17 cellular contexts compared by ENCODE assay signal in genomic region chrX:87397103-87397886, GRCh38.
A peak's percentile ranks its signal among the peaks of the same experiment; 100 is the strongest.
DNase-seq lines count a peak whose midpoint lies in the region; ATAC-seq and TF ChIP-seq lines count a peak whose summit lies in the region.
"Had no signal": no experiment of that assay in that cellular context is flagged by ENCODE, and none has a peak within 500 bp of the region (broad histone marks: within the 10 kb centered on the region; RNA-seq: fewer than 3 reads in every experiment).

No MANE protein-coding gene starts in this region.

- peak overlapping the region in 2 of 3 experiments; percentile 20 to 61 for H3K27ac Mint-ChIP-seq in nephron
- H3K27ac Mint-ChIP-seq in activated naive CD4-positive, alpha-beta T cell treated with anti-CD3 and anti-CD28 coated beads, Interleukin-2, amount 50 U/mL, for 72 hours: no peak overlapping the region
- H3K27ac Mint-ChIP-seq in T-cell: no peak overlapping the region
- H3K27ac Mint-ChIP-seq: GM23338 had no signal

- H3K27ac ChIP-seq in SK-N-MC (0 out of 2 replicates have a peak overlapping the region, but pooled peaks have one; percentile 45), fibroblast of lung (ENCODE audit: insufficient read depth, low read length) (no peak overlapping the region)

- TF ChIP-seq CTCF in fibroblast of lung (conservative IDR thresholded peaks at IDR 0.05 in 1 of 2, IDR thresholded peaks at IDR 0.05 in 1 of 2; ENCODE audit: low read depth in 1 of 2, low read length in 2 of 2) (no peak), nephron (IDR thresholded peaks at IDR 0.05; ENCODE audit: unreplicated experiment in 3 of 3) (no peak)

- no peak overlapping the region for H2AFZ ChIP-seq in fibroblast of lung (ENCODE audit: low read length)
- H2AFZ ChIP-seq: GM23338 had no signal

- H3K9me3 ChIP-seq in SK-N-MC (ENCODE audit: low read depth, low read length) (no peaks in the 10 kb centered on the region), fibroblast of lung (ENCODE audit: control insufficient read depth, insufficient read depth, low read depth, low read length) (no peaks in the 10 kb centered on the region)

- H3K27me3 Mint-ChIP-seq in nephron (ENCODE audit: low read depth) (no peaks in the 10 kb centered on the region), T-cell (peaks cover 0 to 3% of the 10 kb centered on the region in 2 donors)

- POLR2A ChIA-PET in T-cell (lab: Charles Lee): no interaction called here

- CTCF ChIA-PET in T-cell (lab: Charles Lee): no interaction called here

- H3K36me3 ChIP-seq in SK-N-MC (ENCODE audit: insufficient read depth, low read length) (no peaks in the 10 kb centered on the region), fibroblast of lung (ENCODE audit: control insufficient read depth, insufficient read depth, low read length) (no peaks in the 10 kb centered on the region)

- H3K9me3 Mint-ChIP-seq in nephron: peaks cover 10% of the 10 kb centered on the region
- peaks cover 4 to 16% of the 10 kb centered on the region in 2 donors for H3K9me3 Mint-ChIP-seq in activated naive CD4-positive, alpha-beta T cell treated with anti-CD3 and anti-CD28 coated beads, Interleukin-2, amount 50 U/mL, for 72 hours
- H3K9me3 Mint-ChIP-seq in T-cell: peaks cover 0 to 4% (median 4%) of the 10 kb centered on the region in 3 donors

- H3K27me3 ChIP-seq in fibroblast of lung (ENCODE audit: control insufficient read depth, insufficient read depth, low read length): no peaks in the 10 kb centered on the region

- no peaks in the 10 kb centered on the region for H3K79me2 ChIP-seq in fibroblast of lung (ENCODE audit: control insufficient read depth, insufficient read depth, low read length)

- H3K4me2 ChIP-seq in fibroblast of lung (ENCODE audit: extremely low read depth, insufficient read depth, low read length): no peak overlapping the region
- H3K4me2 ChIP-seq: GM23338 had no signal

- H3K36me3 Mint-ChIP-seq in nephron (ENCODE audit: low read depth) (no peaks in the 10 kb centered on the region), T-cell (no peaks in the 10 kb centered on the region)
- H3K36me3 Mint-ChIP-seq in activated naive CD4-positive, alpha-beta T cell treated with anti-CD3 and anti-CD28 coated beads, Interleukin-2, amount 50 U/mL, for 72 hours: no peaks in the 10 kb centered on the region

- DNase-seq in SK-N-MC (ENCODE audit: low read depth, low spot score) (no peak), fibroblast of lung (ENCODE audit: low read depth in 2 of 2) (peak; percentile 1 to 10), NCI-H1092 treated with DMSO at 0.1 percent for 48 hours (lab: John Stamatoyannopoulos, UW) (no peak), T-cell (no peak), SIG-M5 treated with dmso at 0.1 percent for 504 hours (lab: John Stamatoyannopoulos, UW; ENCODE audit: unreplicated experiment) (no peak)
- no peak for DNase-seq in activated naive CD4-positive, alpha-beta T cell treated with anti-CD3 and anti-CD28 coated beads, Interleukin-2, amount 50 U/mL, for 72 hours (ENCODE audit: low spot score in 2 of 2)
- DNase-seq: ACHN, C1 segment of cervical spinal cord, DMS79, IMR-90, Karpas-422, NCI-H187, NCI-H2227 treated with DMSO at 0.1 percent for 48 hours had no signal

- no peaks in the 10 kb centered on the region for H3K4me1 ChIP-seq in fibroblast of lung (ENCODE audit: control insufficient read depth, extremely low read depth, insufficient read depth, low read length)

- no peak for ATAC-seq in activated naive CD4-positive, alpha-beta T cell treated with anti-CD3 and anti-CD28 coated beads, Interleukin-2, amount 50 U/mL, for 72 hours
- ATAC-seq in T-cell (replicated peaks in 1 of 4): no peak
- ATAC-seq: GM23338, HCT116, Panc1 had no signal

- H3K4me1 Mint-ChIP-seq in nephron: peaks cover 12% of the 10 kb centered on the region
- H3K4me1 Mint-ChIP-seq in T-cell: no peaks in the 10 kb centered on the region

- H3K9ac ChIP-seq in SK-N-MC (ENCODE audit: insufficient read length) (no peak overlapping the region), fibroblast of lung (ENCODE audit: insufficient read depth, low read length) (no peak overlapping the region)

- H4K20me1 ChIP-seq in fibroblast of lung (ENCODE audit: control insufficient read depth, extremely low read depth, insufficient read depth, low read length): no peaks in the 10 kb centered on the region

- no peak overlapping the region for H3K4me3 ChIP-seq in SK-N-MC
- no peak overlapping the region for H3K4me3 ChIP-seq in fibroblast of lung (replicated peaks in 1 of 4; ENCODE audit: control extremely low read depth in 1 of 4, insufficient read depth in 1 of 4, low read depth in 3 of 4, low read length in 4 of 4)
- H3K4me3 ChIP-seq: GM23338 had no signal

- H3K4me3 Mint-ChIP-seq in nephron (no peak overlapping the region), T-cell (no peak overlapping the region)
- H3K4me3 Mint-ChIP-seq: GM23338 had no signal

Comparison
In these comparisons a context has a peak if more than half of its experiments do, and no peak if none do; other contexts are left out.
1. DNase-seq: peak in fibroblast of lung (2 of 2); none in SK-N-MC (single experiment), NCI-H1092 treated with DMSO at 0.1 percent for 48 hours (single experiment), activated naive CD4-positive, alpha-beta T cell treated with anti-CD3 and anti-CD28 coated beads, Interleukin-2, amount 50 U/mL, for 72 hours (0 of 2), T-cell (0 of 34) and SIG-M5 treated with dmso at 0.1 percent for 504 hours (single experiment).
2. H3K27ac Mint-ChIP-seq: peak in nephron (2 of 3); none in activated naive CD4-positive, alpha-beta T cell treated with anti-CD3 and anti-CD28 coated beads, Interleukin-2, amount 50 U/mL, for 72 hours (0 of 2) and T-cell (0 of 2).